ENCODE assay signal across 10 cellular contexts in the genomic region with DNA sequence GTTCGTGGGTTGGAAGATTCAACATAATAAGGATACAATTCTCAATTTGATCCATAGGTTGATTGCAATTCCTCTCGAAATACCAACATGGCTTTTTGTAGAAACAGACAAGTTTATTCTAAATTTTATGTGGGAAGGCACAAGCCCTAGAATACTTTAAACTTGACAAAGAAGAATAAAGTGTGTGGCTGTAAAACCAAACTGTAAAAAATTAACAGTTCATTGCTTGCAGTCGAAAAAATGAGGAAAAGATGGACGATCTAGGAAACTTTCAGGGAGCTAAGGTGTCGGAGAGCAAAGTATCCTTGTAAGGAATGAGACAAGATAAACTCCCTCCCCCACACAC. TPM values are rescaled to one million over a fixed set of nuclear protein-coding genes. Genes with fewer than 3 reads are reported as not detected.
DNase-seq lines count a peak whose midpoint lies in the region; ATAC-seq and TF ChIP-seq lines count a peak whose summit lies in the region.
"Had no signal": no experiment of that assay in that cellular context is flagged by ENCODE, and none has a peak within 500 bp of the region (broad histone marks: within the 10 kb centered on the region; RNA-seq: fewer than 3 reads in every experiment).

No MANE protein-coding gene starts in this region.

- H3K27me3 Mint-ChIP-seq in Caco-2 (ENCODE audit: insufficient read depth, unreplicated experiment) (peaks cover 28% of the 10 kb centered on the region), nephron (ENCODE audit: low read depth) (peaks cover 95% of the 10 kb centered on the region)

- no peak for TF ChIP-seq CTCF in Caco-2 (IDR thresholded peaks at IDR 0.05; ENCODE audit: insufficient read depth in 1 of 2, low read depth in 1 of 2, low read length in 1 of 2, severe bottlenecking in 1 of 2, unreplicated experiment in 1 of 2)
- no peak for TF ChIP-seq CTCF in dorsolateral prefrontal cortex (IDR thresholded peaks at IDR 0.05 in 54 of 56, conservative IDR thresholded peaks at IDR 0.05 in 2 of 56; ENCODE audit: low read depth in 1 of 56, partially characterized antibody in 56 of 56)
- no peak for TF ChIP-seq CTCF in nephron (IDR thresholded peaks at IDR 0.05; ENCODE audit: unreplicated experiment in 3 of 3)

- no TSS peak for BruUV-seq in Caco-2 (replicated peaks; lab: Mats Ljungman, UMichigan)

- POLR2A ChIA-PET in Caco-2 (lab: Charles Lee): no interaction called here

- no peak for ATAC-seq in HG03097 (IDR thresholded peaks at IDR 0.05; ENCODE audit: low FRiP score, unreplicated experiment)

- no peak overlapping the region for H3K27ac Mint-ChIP-seq in Caco-2 (ENCODE audit: unreplicated experiment)
- no peak overlapping the region for H3K27ac Mint-ChIP-seq in nephron

- H3K27me3 ChIP-seq in Caco-2 (replicated peaks; ENCODE audit: control insufficient read depth, insufficient read depth, low read length) (peaks cover 5% of the 10 kb centered on the region), dorsolateral prefrontal cortex (peaks cover 0 to 78% (median 38%) of the 10 kb centered on the region in 45 donors)

- H3K9me3 ChIP-seq in Caco-2: no peaks in the 10 kb centered on the region

- H3K36me3 Mint-ChIP-seq in Caco-2 (ENCODE audit: insufficient read depth, unreplicated experiment): peaks cover 4% of the 10 kb centered on the region
- no peaks in the 10 kb centered on the region for H3K36me3 Mint-ChIP-seq in nephron (ENCODE audit: low read depth)

- CTCF ChIA-PET in Caco-2 (lab: Charles Lee): interaction anchor here (1.0 kb wide), 1 partner anchor 609 kb away, joined by 3 read pairs; no protein-coding TSS in a partner anchor

- H3K4me3 Mint-ChIP-seq in Caco-2 (ENCODE audit: unreplicated experiment) (peak overlapping the region; percentile 52), nephron (peak overlapping the region; percentile 67 to 84 (median 78))

- DNase-seq in Caco-2 (no peak), dorsolateral prefrontal cortex (no peak), NCI-H1048 (lab: John Stamatoyannopoulos, UW) (no peak), glomerular visceral epithelial cell (ENCODE audit: extremely low spot score) (no peak), NCI-H510A treated with DMSO at 0.1 percent for 48 hours (lab: John Stamatoyannopoulos, UW) (no peak)
- no peak for DNase-seq in Jurkat, Clone E6-1 (ENCODE audit: low read depth, low spot score)
- DNase-seq: KBM-7, left ventricle myocardium superior had no signal

- peaks cover 10% of the 10 kb centered on the region for H3K4me1 Mint-ChIP-seq in Caco-2 (ENCODE audit: low read depth, unreplicated experiment)
- peaks cover 19% of the 10 kb centered on the region for H3K4me1 Mint-ChIP-seq in nephron

- H3K4me3 ChIP-seq in Caco-2 (ENCODE audit: low read depth, low read length): no peak overlapping the region
- H3K4me3 ChIP-seq in Jurkat, Clone E6-1 (ENCODE audit: low read length): peak overlapping the region; percentile 97
- peak overlapping the region; percentile 33 to 74 (median 59) for H3K4me3 ChIP-seq in dorsolateral prefrontal cortex

- intact Hi-C loops in Caco-2 (cut with micrococcal nuclease; ENCODE audit: unreplicated experiment) (loop anchor here (10.0 kb wide), 1 partner anchor 300 kb away; no protein-coding TSS in a partner anchor), dorsolateral prefrontal cortex (cut with DNase I) (no loop called here)

- peak overlapping the region in 39 of 59 donors; percentile 20 to 91 (median 78) for H3K27ac ChIP-seq in dorsolateral prefrontal cortex

- H3K9me3 Mint-ChIP-seq in Caco-2 (ENCODE audit: unreplicated experiment): no peaks in the 10 kb centered on the region
- H3K9me3 Mint-ChIP-seq in nephron: peaks cover 3% of the 10 kb centered on the region

- no peaks in the 10 kb centered on the region for H3K36me3 ChIP-seq in Caco-2 (ENCODE audit: control insufficient read depth, insufficient read depth, low read length)

- H3K4me1 ChIP-seq in Caco-2: peaks cover 10% of the 10 kb centered on the region

RNA-seq across cellular contexts. Expression of a gene that starts 1.0 kb away (rescaled TPM):
- total RNA-seq in Caco-2 (2022) (not detected in 2 replicates), dorsolateral prefrontal cortex (10 to 100 TPM in 99 of 120 experiments, 1 to 10 TPM in 21; 5.3 to 26.4 (median 14.1) TPM)
- 58.1 TPM for polyA plus RNA-seq in Jurkat, Clone E6-1 (2012; ENCODE audit: insufficient read depth, insufficient read length)
- total RNA-seq: left ventricle myocardium superior had no signal

RNA-seq across cellular contexts. Expression of a gene that starts 21.8 kb away (rescaled TPM):
- total RNA-seq in Caco-2 (2022) (48.7 and 52.0 TPM in 2 replicates), dorsolateral prefrontal cortex (10 to 100 TPM; 30.4 to 56.7 (median 43.4) TPM)
- 62.2 TPM for polyA plus RNA-seq in Jurkat, Clone E6-1 (2012; ENCODE audit: insufficient read depth, insufficient read length)

RNA-seq across cellular contexts. Expression of a gene that starts 22.0 kb away (rescaled TPM):
- total RNA-seq in Caco-2 (2022): 88.3 and 94.5 TPM in 2 replicates
- polyA plus RNA-seq in Jurkat, Clone E6-1 (2012; ENCODE audit: insufficient read depth, insufficient read length): 294 TPM
- 100 to 1,000 TPM in 3 of 120 experiments, 10 to 100 TPM in 117; 37.8 to 102 (median 75.3) TPM for total RNA-seq in dorsolateral prefrontal cortex

RNA-seq across cellular contexts. Expression of a gene that starts 50.7 kb away (rescaled TPM):
- 71.4 and 78.1 TPM in 2 replicates for total RNA-seq in Caco-2 (2022)
- polyA plus RNA-seq in Jurkat, Clone E6-1 (2012; ENCODE audit: insufficient read depth, insufficient read length): 93.9 TPM
- 100 to 1,000 TPM in 20 of 120 experiments, 10 to 100 TPM in 100; 65.2 to 113 (median 90.6) TPM for total RNA-seq in dorsolateral prefrontal cortex

RNA-seq across cellular contexts. Expression of a gene that starts 51.4 kb away (rescaled TPM):
- total RNA-seq in Caco-2 (2022) (97.8 and 108 TPM in 2 replicates), dorsolateral prefrontal cortex (10 to 100 TPM; 13.4 to 32.0 (median 21.2) TPM)
- 133 TPM for polyA plus RNA-seq in Jurkat, Clone E6-1 (2012; ENCODE audit: insufficient read depth, insufficient read length)
